In the genomic region with DNA sequence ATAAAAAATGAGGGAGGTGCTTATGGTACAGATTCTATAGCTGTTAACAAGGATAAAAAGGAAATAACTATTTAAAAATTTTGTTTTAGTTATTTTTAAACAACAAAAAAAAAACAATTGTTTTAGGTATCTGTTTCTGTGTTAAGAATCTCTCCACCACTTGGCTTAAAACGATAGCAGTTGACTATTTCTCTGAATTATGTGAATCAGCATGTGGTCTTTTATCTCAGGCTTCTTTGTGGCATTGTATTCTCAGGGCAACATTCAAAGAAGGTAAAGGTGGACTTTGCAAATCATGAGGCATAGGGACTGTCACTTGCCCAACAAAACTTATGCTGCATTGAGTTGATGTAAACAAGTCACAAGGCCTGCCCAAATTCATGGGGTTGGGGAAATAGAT, we compare ENCODE assay signal across 20 cellular contexts. TPM values are rescaled to one million over a fixed set of nuclear protein-coding genes. Genes with fewer than 3 reads are reported as not detected.
A peak's percentile ranks its signal among the peaks of the same experiment; 100 is the strongest.
DNase-seq lines count a peak whose midpoint lies in the region; ATAC-seq and TF ChIP-seq lines count a peak whose summit lies in the region.
"Had no signal": no experiment of that assay in that cellular context is flagged by ENCODE, and none has a peak within 500 bp of the region (broad histone marks: within the 10 kb centered on the region; RNA-seq: fewer than 3 reads in every experiment).

No MANE protein-coding gene starts in this region.

- H3K27ac ChIP-seq in KMS-11, result peak overlapping the region; percentile 14; the same call in 1 of the 2 replicates
- H3K27ac ChIP-seq: C4-2B had no signal

- H3K36me3 Mint-ChIP-seq in activated CD8-positive, alpha-beta T cell treated with anti-CD3 and anti-CD28 coated beads for 36 hours (ENCODE audit: low read depth), result peaks cover 14% of the 10 kb centered on the region
- peaks cover 11% of the 10 kb centered on the region for H3K36me3 Mint-ChIP-seq in activated CD8-positive, alpha-beta T cell treated with anti-CD3 and anti-CD28 coated beads, Interleukin-2, amount 10 ng/mL, durations not matched to agents 7 days and 5 days (ENCODE audit: low read depth)
- H3K36me3 Mint-ChIP-seq in central memory CD8-positive, alpha-beta T cell (ENCODE audit: insufficient read depth), result no peaks in the 10 kb centered on the region
- peaks cover 5% of the 10 kb centered on the region for H3K36me3 Mint-ChIP-seq in natural killer cell treated with Interleukin-12 subunit alpha and Interleukin-12 subunit beta and Interleukin-15 and Interleukin-18, amount 100 ng/mL, for 72 hours

- H3K79me2 ChIP-seq in KMS-11 (ENCODE audit: insufficient read depth, low read depth), result peaks cover 65% of the 10 kb centered on the region

- H3K4me3 Mint-ChIP-seq in activated CD8-positive, alpha-beta T cell treated with anti-CD3 and anti-CD28 coated beads for 36 hours, result no peak overlapping the region
- no peak overlapping the region for H3K4me3 Mint-ChIP-seq in activated CD8-positive, alpha-beta T cell treated with anti-CD3 and anti-CD28 coated beads, Interleukin-2, amount 10 ng/mL, durations not matched to agents 7 days and 5 days
- H3K4me3 Mint-ChIP-seq in central memory CD8-positive, alpha-beta T cell, result no peak overlapping the region
- no peak overlapping the region for H3K4me3 Mint-ChIP-seq in natural killer cell treated with Interleukin-12 subunit alpha and Interleukin-12 subunit beta and Interleukin-15 and Interleukin-18, amount 100 ng/mL, for 72 hours
- H3K4me3 Mint-ChIP-seq: activated CD4-positive, alpha-beta memory T cell treated with anti-CD3 and anti-CD28 coated beads, Interleukin-2, amount 10 ng/mL, durations not matched to agents 7 days and 5 days; T-cell had no signal

- no peaks in the 10 kb centered on the region for H3K27me3 ChIP-seq in KMS-11 (ENCODE audit: insufficient read depth, low read depth)

- peak overlapping the region; percentile 31; the same call in 1 of the 2 replicates for H3K4me2 ChIP-seq in KMS-11

- peak overlapping the region; percentile 57 for H3K27ac Mint-ChIP-seq in activated CD8-positive, alpha-beta T cell treated with anti-CD3 and anti-CD28 coated beads for 36 hours
- H3K27ac Mint-ChIP-seq in activated CD8-positive, alpha-beta T cell treated with anti-CD3 and anti-CD28 coated beads, Interleukin-2, amount 10 ng/mL, durations not matched to agents 7 days and 5 days, result no peak overlapping the region
- peak overlapping the region; percentile 53 for H3K27ac Mint-ChIP-seq in central memory CD8-positive, alpha-beta T cell (ENCODE audit: low read depth)
- H3K27ac Mint-ChIP-seq in natural killer cell treated with Interleukin-12 subunit alpha and Interleukin-12 subunit beta and Interleukin-15 and Interleukin-18, amount 100 ng/mL, for 72 hours, result peak overlapping the region; percentile 6 to 59
- H3K27ac Mint-ChIP-seq: activated CD4-positive, alpha-beta memory T cell treated with anti-CD3 and anti-CD28 coated beads, Interleukin-2, amount 10 ng/mL, durations not matched to agents 7 days and 5 days had no signal

- no peaks in the 10 kb centered on the region for H3K36me3 ChIP-seq in KMS-11 (ENCODE audit: insufficient read depth)

- no peak for DNase-seq in activated CD8-positive, alpha-beta T cell treated with anti-CD3 and anti-CD28 coated beads for 36 hours
- no peak for DNase-seq in activated CD8-positive, alpha-beta T cell treated with anti-CD3 and anti-CD28 coated beads, Interleukin-2, amount 10 ng/mL, durations not matched to agents 7 days and 5 days
- DNase-seq in central memory CD8-positive, alpha-beta T cell (ENCODE audit: low spot score in 2 of 2), result no peak
- DNase-seq in natural killer cell treated with Interleukin-12 subunit alpha and Interleukin-12 subunit beta and Interleukin-15 and Interleukin-18, amount 100 ng/mL, for 72 hours (ENCODE audit: low spot score), result no peak
- DNase-seq in NCI-H526 treated with DMSO at 0.1 percent for 48 hours (lab: John Stamatoyannopoulos, UW) (no peak), NOMO-1 treated with DMSO at 0.1 percent for 48 hours (lab: John Stamatoyannopoulos, UW; ENCODE audit: unreplicated experiment) (no peak)
- DNase-seq: activated CD4-positive, alpha-beta memory T cell treated with anti-CD3 and anti-CD28 coated beads, Interleukin-2, amount 10 ng/mL, durations not matched to agents 7 days and 5 days; central memory CD4-positive, alpha-beta T cell; DMS153; effector CD4-positive, alpha-beta T cell; glutamatergic neuron; NCI-H2029 treated with DMSO at 0.1 percent for 48 hours; nucleus accumbens; stimulated activated CD4-positive, alpha-beta T cell treated with anti-CD3 and anti-CD28 coated beads, Interleukin-12 subunit alpha, Interleukin-12 subunit beta, amount 100 ng/mL, for 4 hours; T-cell had no signal

- H3K4me3 ChIP-seq in KMS-11 (IDR thresholded peaks at IDR 0.05; ENCODE audit: insufficient read depth, low read depth, low read length), result no peak overlapping the region

- peaks cover 7% of the 10 kb centered on the region; the same call in 1 of the 2 replicates for H4K20me1 ChIP-seq in KMS-11 (ENCODE audit: insufficient read depth)

- POLR2A ChIA-PET in activated CD8-positive, alpha-beta T cell treated with anti-CD3 and anti-CD28 coated beads for 36 hours (lab: Charles Lee), result no interaction called here
- POLR2A ChIA-PET in activated CD8-positive, alpha-beta T cell treated with anti-CD3 and anti-CD28 coated beads, Interleukin-2, amount 10 ng/mL, durations not matched to agents 7 days and 5 days (lab: Charles Lee), result no interaction called here

- H2AFZ ChIP-seq in KMS-11 (ENCODE audit: low read depth), result no peak overlapping the region

- peak; percentile 39 for ATAC-seq in activated CD8-positive, alpha-beta T cell treated with anti-CD3 and anti-CD28 coated beads for 36 hours
- no peak for ATAC-seq in activated CD8-positive, alpha-beta T cell treated with anti-CD3 and anti-CD28 coated beads, Interleukin-2, amount 10 ng/mL, durations not matched to agents 7 days and 5 days
- no peak for ATAC-seq in central memory CD8-positive, alpha-beta T cell (replicated peaks; ENCODE audit: extremely low read depth, poor library complexity, severe bottlenecking)
- no peak for ATAC-seq in natural killer cell treated with Interleukin-12 subunit alpha and Interleukin-12 subunit beta and Interleukin-15 and Interleukin-18, amount 100 ng/mL, for 72 hours
- no peak for ATAC-seq in HG02642 (IDR thresholded peaks at IDR 0.05; ENCODE audit: poor library complexity, unreplicated experiment)
- ATAC-seq: HCT116, left lobe of liver, T-cell had no signal

- CTCF ChIA-PET in activated CD8-positive, alpha-beta T cell treated with anti-CD3 and anti-CD28 coated beads for 36 hours (lab: Charles Lee), result no interaction called here
- CTCF ChIA-PET in activated CD8-positive, alpha-beta T cell treated with anti-CD3 and anti-CD28 coated beads, Interleukin-2, amount 10 ng/mL, durations not matched to agents 7 days and 5 days (lab: Charles Lee), result no interaction called here

- H3K9ac ChIP-seq in KMS-11, result no peak overlapping the region

- H3K27me3 Mint-ChIP-seq in activated CD8-positive, alpha-beta T cell treated with anti-CD3 and anti-CD28 coated beads for 36 hours, result no peaks in the 10 kb centered on the region
- no peaks in the 10 kb centered on the region for H3K27me3 Mint-ChIP-seq in activated CD8-positive, alpha-beta T cell treated with anti-CD3 and anti-CD28 coated beads, Interleukin-2, amount 10 ng/mL, durations not matched to agents 7 days and 5 days (ENCODE audit: low read depth)
- H3K27me3 Mint-ChIP-seq in central memory CD8-positive, alpha-beta T cell, result no peaks in the 10 kb centered on the region
- no peaks in the 10 kb centered on the region for H3K27me3 Mint-ChIP-seq in natural killer cell treated with Interleukin-12 subunit alpha and Interleukin-12 subunit beta and Interleukin-15 and Interleukin-18, amount 100 ng/mL, for 72 hours
- H3K27me3 Mint-ChIP-seq: activated CD4-positive, alpha-beta memory T cell treated with anti-CD3 and anti-CD28 coated beads, Interleukin-2, amount 10 ng/mL, durations not matched to agents 7 days and 5 days; T-cell had no signal

- peaks cover 54% of the 10 kb centered on the region for H3K4me1 Mint-ChIP-seq in activated CD8-positive, alpha-beta T cell treated with anti-CD3 and anti-CD28 coated beads for 36 hours (ENCODE audit: low read depth)
- peaks cover 7% of the 10 kb centered on the region for H3K4me1 Mint-ChIP-seq in activated CD8-positive, alpha-beta T cell treated with anti-CD3 and anti-CD28 coated beads, Interleukin-2, amount 10 ng/mL, durations not matched to agents 7 days and 5 days (ENCODE audit: low read depth)
- peaks cover 72% of the 10 kb centered on the region for H3K4me1 Mint-ChIP-seq in central memory CD8-positive, alpha-beta T cell
- peaks cover 52 to 64% of the 10 kb centered on the region in 2 donors for H3K4me1 Mint-ChIP-seq in natural killer cell treated with Interleukin-12 subunit alpha and Interleukin-12 subunit beta and Interleukin-15 and Interleukin-18, amount 100 ng/mL, for 72 hours (ENCODE audit: low read depth in 2 of 2)

- H3K9me3 Mint-ChIP-seq in activated CD8-positive, alpha-beta T cell treated with anti-CD3 and anti-CD28 coated beads for 36 hours, result peaks cover 7% of the 10 kb centered on the region
- H3K9me3 Mint-ChIP-seq in activated CD8-positive, alpha-beta T cell treated with anti-CD3 and anti-CD28 coated beads, Interleukin-2, amount 10 ng/mL, durations not matched to agents 7 days and 5 days (ENCODE audit: insufficient read depth), result peaks cover 3% of the 10 kb centered on the region
- no peaks in the 10 kb centered on the region for H3K9me3 Mint-ChIP-seq in central memory CD8-positive, alpha-beta T cell
- H3K9me3 Mint-ChIP-seq in natural killer cell treated with Interleukin-12 subunit alpha and Interleukin-12 subunit beta and Interleukin-15 and Interleukin-18, amount 100 ng/mL, for 72 hours, result no peaks in the 10 kb centered on the region
- H3K9me3 Mint-ChIP-seq: T-cell had no signal

- TF ChIP-seq CTCF in activated CD8-positive, alpha-beta T cell treated with anti-CD3 and anti-CD28 coated beads for 36 hours (IDR thresholded peaks at IDR 0.05), result no peak
- no peak for TF ChIP-seq CTCF in KMS-11 (conservative IDR thresholded peaks at IDR 0.05; ENCODE audit: low read depth, low read length)

- H3K4me1 ChIP-seq in KMS-11 (ENCODE audit: low read depth, poor library complexity, severe bottlenecking), result peaks cover 47% of the 10 kb centered on the region

- intact Hi-C loops in activated CD8-positive, alpha-beta T cell treated with anti-CD3 and anti-CD28 coated beads for 36 hours (cut with micrococcal nuclease), result no loop called here

RNA-seq across cellular contexts. Expression of a gene that starts 55.2 kb away (rescaled TPM):
- total RNA-seq in activated CD8-positive, alpha-beta T cell treated with anti-CD3 and anti-CD28 coated beads for 36 hours, result 10 to 100 TPM; 35.1 to 38.3 TPM
- total RNA-seq in activated CD8-positive, alpha-beta T cell treated with anti-CD3 and anti-CD28 coated beads, Interleukin-2, amount 10 ng/mL, durations not matched to agents 7 days and 5 days, result 10 to 100 TPM; 44.8 to 46.9 TPM
- 10 to 100 TPM; 53.4 to 61.2 TPM for total RNA-seq in natural killer cell treated with Interleukin-12 subunit alpha and Interleukin-12 subunit beta and Interleukin-15 and Interleukin-18, amount 100 ng/mL, for 72 hours
